Comparison of ENCODE assay signal across 15 cellular contexts in genomic region chr3:42895332-42895868, GRCh38. TPM values are rescaled to one million over a fixed set of nuclear protein-coding genes. Genes with fewer than 3 reads are reported as not detected.
DNase-seq lines count a peak whose midpoint lies in the region; ATAC-seq, FAIRE-seq and TF ChIP-seq lines count a peak whose summit lies in the region.
"Had no signal": no experiment of that assay in that cellular context is flagged by ENCODE, and none has a peak within 500 bp of the region (broad histone marks: within the 10 kb centered on the region; RNA-seq: fewer than 3 reads in every experiment).

No MANE protein-coding gene starts in this region.

- TF ChIP-seq POLR2A in H1 (IDR thresholded peaks at IDR 0.05; ENCODE audit: control extremely low read depth in 1 of 2, low read depth in 2 of 2, low read length in 2 of 2) = no peak

- peak overlapping the region; percentile 24; the same call in 1 of the 2 replicates for H3K18ac ChIP-seq in H1 (ENCODE audit: extremely low read depth, low read length)

- DNase-seq in activated CD4-positive, alpha-beta memory T cell treated with anti-CD3 and anti-CD28 coated beads, Interleukin-2, amount 10 ng/mL, durations not matched to agents 7 days and 5 days = no peak
- DNase-seq in activated CD4-positive, alpha-beta memory T cell treated with anti-CD3 and anti-CD28 coated beads for 36 hours = no peak
- DNase-seq in NCI-H69 (lab: John Stamatoyannopoulos, UW) = peak; percentile 8
- no peak for DNase-seq in H1 (ENCODE audit: low read depth in 1 of 2, low spot score in 2 of 2)
- DNase-seq in GM13977 (ENCODE audit: low spot score) = no peak
- no peak for DNase-seq in GM20000 (ENCODE audit: low spot score)
- DNase-seq in Right ventricle myocardium superior = no peak
- no peak for DNase-seq in SIG-M5 treated with dmso at 0.1 percent for 504 hours (lab: John Stamatoyannopoulos, UW; ENCODE audit: unreplicated experiment)
- DNase-seq: C1 segment of cervical spinal cord, HFFc6, NCI-H1694 treated with DMSO at 0.1 percent for 48 hours had no signal

- H3K4me1 ChIP-seq in H1 (replicated peaks in 1 of 4; ENCODE audit: control insufficient read depth in 3 of 4, insufficient read depth in 4 of 4, low read length in 3 of 4) = peaks cover 0 to 10% (median 5%) of the 10 kb centered on the region in 4 experiments; a peak in 5 of 7 replicates

- no peak overlapping the region for H3K4me3 Mint-ChIP-seq in activated CD4-positive, alpha-beta memory T cell treated with anti-CD3 and anti-CD28 coated beads, Interleukin-2, amount 10 ng/mL, durations not matched to agents 7 days and 5 days
- no peak overlapping the region for H3K4me3 Mint-ChIP-seq in activated CD4-positive, alpha-beta memory T cell treated with anti-CD3 and anti-CD28 coated beads for 36 hours
- H3K4me3 Mint-ChIP-seq: HFFc6 had no signal

- no peaks in the 10 kb centered on the region for H3K9me3 ChIP-seq in H1 (ENCODE audit: insufficient read depth in 2 of 2, low read depth in 1 of 2, low read length in 1 of 2)

- H3K9me3 Mint-ChIP-seq in activated CD4-positive, alpha-beta memory T cell treated with anti-CD3 and anti-CD28 coated beads, Interleukin-2, amount 10 ng/mL, durations not matched to agents 7 days and 5 days = peaks cover 14% of the 10 kb centered on the region
- H3K9me3 Mint-ChIP-seq in activated CD4-positive, alpha-beta memory T cell treated with anti-CD3 and anti-CD28 coated beads for 36 hours = no peaks in the 10 kb centered on the region
- H3K9me3 Mint-ChIP-seq: HFFc6 had no signal

- CTCF ChIA-PET in activated CD4-positive, alpha-beta memory T cell treated with anti-CD3 and anti-CD28 coated beads, Interleukin-2, amount 10 ng/mL, durations not matched to agents 7 days and 5 days (lab: Charles Lee) = no interaction called here
- CTCF ChIA-PET in activated CD4-positive, alpha-beta memory T cell treated with anti-CD3 and anti-CD28 coated beads for 36 hours (lab: Charles Lee) = no interaction called here
- CTCF ChIA-PET in H1 (lab: Charles Lee; ENCODE audit: partially characterized antibody) = no interaction called here

- H3K56ac ChIP-seq in H1 (replicated peaks; ENCODE audit: insufficient read length, low read depth, low read length) = no peak overlapping the region

- H3K23ac ChIP-seq in H1 (ENCODE audit: insufficient read length) = no peak overlapping the region

- POLR2A ChIA-PET in activated CD4-positive, alpha-beta memory T cell treated with anti-CD3 and anti-CD28 coated beads, Interleukin-2, amount 10 ng/mL, durations not matched to agents 7 days and 5 days (lab: Charles Lee) = no interaction called here
- POLR2A ChIA-PET in activated CD4-positive, alpha-beta memory T cell treated with anti-CD3 and anti-CD28 coated beads for 36 hours (lab: Charles Lee) = no interaction called here
- POLR2A ChIA-PET in H1 (lab: Charles Lee; ENCODE audit: partially characterized antibody) = no interaction called here

- no peak for TF ChIP-seq RAD21 in H1 (IDR thresholded peaks at IDR 0.05 in 1 of 2, conservative IDR thresholded peaks at IDR 0.05 in 1 of 2; ENCODE audit: low read depth in 2 of 2, low read length in 2 of 2)

- no peak overlapping the region for H2AFZ ChIP-seq in H1 (ENCODE audit: low read length)

- H4K20me1 ChIP-seq in H1 (replicated peaks in 1 of 2; ENCODE audit: control insufficient read depth in 1 of 2, insufficient read depth in 2 of 2, low read length in 2 of 2) = no peaks in the 10 kb centered on the region

- TF ChIP-seq CTCF in H1 (IDR thresholded peaks at IDR 0.05; ENCODE audit: control extremely low read depth in 1 of 3, insufficient read depth in 1 of 3, low read depth in 1 of 3, low read length in 3 of 3) = no peak
- no peak for TF ChIP-seq CTCF in GM13977 (IDR thresholded peaks at IDR 0.05; ENCODE audit: extremely low read depth, insufficient read depth, missing control alignments)
- no peak for TF ChIP-seq CTCF in GM20000 (IDR thresholded peaks at IDR 0.05; ENCODE audit: extremely low read depth, missing control alignments)

- no peak overlapping the region for H2BK5ac ChIP-seq in H1 (ENCODE audit: low read depth, low read length)

- H3K27me3 Mint-ChIP-seq in activated CD4-positive, alpha-beta memory T cell treated with anti-CD3 and anti-CD28 coated beads, Interleukin-2, amount 10 ng/mL, durations not matched to agents 7 days and 5 days = peaks cover 3% of the 10 kb centered on the region
- peaks cover 1% of the 10 kb centered on the region for H3K27me3 Mint-ChIP-seq in activated CD4-positive, alpha-beta memory T cell treated with anti-CD3 and anti-CD28 coated beads for 36 hours

- H3K4ac ChIP-seq in H1 (replicated peaks; ENCODE audit: insufficient read length, low read depth, low read length) = no peak overlapping the region

- no peaks in the 10 kb centered on the region for H3K36me3 Mint-ChIP-seq in activated CD4-positive, alpha-beta memory T cell treated with anti-CD3 and anti-CD28 coated beads, Interleukin-2, amount 10 ng/mL, durations not matched to agents 7 days and 5 days (ENCODE audit: low read depth)
- H3K36me3 Mint-ChIP-seq in activated CD4-positive, alpha-beta memory T cell treated with anti-CD3 and anti-CD28 coated beads for 36 hours = no peaks in the 10 kb centered on the region

- no peak overlapping the region for H3K27ac ChIP-seq in H1 (ENCODE audit: low read depth, low read length)

- peak overlapping the region; percentile 8 for H3K27ac Mint-ChIP-seq in activated CD4-positive, alpha-beta memory T cell treated with anti-CD3 and anti-CD28 coated beads, Interleukin-2, amount 10 ng/mL, durations not matched to agents 7 days and 5 days
- no peak overlapping the region for H3K27ac Mint-ChIP-seq in activated CD4-positive, alpha-beta memory T cell treated with anti-CD3 and anti-CD28 coated beads for 36 hours
- H3K27ac Mint-ChIP-seq: HFFc6 had no signal

- no peaks in the 10 kb centered on the region for H3K36me3 ChIP-seq in H1 (ENCODE audit: control insufficient read depth in 2 of 4, insufficient read depth in 4 of 4, low read length in 3 of 4)

- intact Hi-C loops in activated CD4-positive, alpha-beta memory T cell treated with anti-CD3 and anti-CD28 coated beads for 36 hours (cut with micrococcal nuclease) = no loop called here
- intact Hi-C loops in Right ventricle myocardium superior (cut with DNase I) = no loop called here

- H3K14ac ChIP-seq in H1 (ENCODE audit: insufficient read length) = no peak overlapping the region

- in situ Hi-C loops in GM13977 (cut with MboI; ENCODE audit: low pct_unique_long_range_greater_than_20kb, low sequenced_read_pairs, unreplicated experiment) = no loop called here

- H2BK12ac ChIP-seq in H1 (ENCODE audit: low read depth, low read length) = no peak overlapping the region

- H4K8ac ChIP-seq in H1 (ENCODE audit: extremely low read depth, insufficient read depth, low read length) = no peak overlapping the region

- H2AK5ac ChIP-seq in H1 (ENCODE audit: low read depth, low read length) = no peak overlapping the region

- no peak overlapping the region for H3K4me3 ChIP-seq in H1 (ENCODE audit: extremely low read depth in 1 of 4, insufficient read depth in 2 of 4, low read depth in 3 of 4, low read length in 4 of 4)

- no peak for TF ChIP-seq EP300 in H1 (IDR thresholded peaks at IDR 0.05; ENCODE audit: borderline replicate concordance in 1 of 2, low read depth in 2 of 2, low read length in 2 of 2)

- ATAC-seq in Right ventricle myocardium superior (ENCODE audit: poor library complexity) = no peak
- ATAC-seq: Right ventricle myocardium inferior had no signal

- no peaks in the 10 kb centered on the region for H3K27me3 ChIP-seq in H1 (replicated peaks in 1 of 4; ENCODE audit: control insufficient read depth in 3 of 4, extremely low read depth in 1 of 4, insufficient read depth in 3 of 4, low read length in 3 of 4)

- no peaks in the 10 kb centered on the region for H3K79me1 ChIP-seq in H1 (ENCODE audit: low read depth, low read length)

- H3K9ac ChIP-seq in H1 (replicated peaks in 1 of 4; ENCODE audit: extremely low read depth in 1 of 4, low read depth in 3 of 4, low read length in 3 of 4) = no peak overlapping the region

- no peak overlapping the region for H3K4me2 ChIP-seq in H1 (ENCODE audit: insufficient read depth in 1 of 2, low read depth in 2 of 2, low read length in 2 of 2)

- no peak overlapping the region for H2BK120ac ChIP-seq in H1 (replicated peaks; ENCODE audit: low read depth, low read length)

- H3K4me1 Mint-ChIP-seq in activated CD4-positive, alpha-beta memory T cell treated with anti-CD3 and anti-CD28 coated beads, Interleukin-2, amount 10 ng/mL, durations not matched to agents 7 days and 5 days = peaks cover 31% of the 10 kb centered on the region
- H3K4me1 Mint-ChIP-seq in activated CD4-positive, alpha-beta memory T cell treated with anti-CD3 and anti-CD28 coated beads for 36 hours (ENCODE audit: low read depth) = no peaks in the 10 kb centered on the region

- no peak overlapping the region for H2BK20ac ChIP-seq in H1 (ENCODE audit: low read length)

- H3K23me2 ChIP-seq in H1 (ENCODE audit: low read depth, low read length) = no peaks in the 10 kb centered on the region

- no peaks in the 10 kb centered on the region for H3K79me2 ChIP-seq in H1 (ENCODE audit: control insufficient read depth in 1 of 2, insufficient read depth in 2 of 2, low read length in 2 of 2)

- no peak overlapping the region for H2BK15ac ChIP-seq in H1 (ENCODE audit: low read length)

- no peak overlapping the region for H4K91ac ChIP-seq in H1 (replicated peaks; ENCODE audit: insufficient read length, low read length)

- no peak overlapping the region for H4K5ac ChIP-seq in H1 (ENCODE audit: insufficient read length, low read depth, low read length)

- no peak for FAIRE-seq in H1 (lab: Jason Lieb, UNC)
- FAIRE-seq: A204.1, GM18507, HTR-8/SVneo had no signal

RNA-seq across cellular contexts. Expression of gene ZNF662, which starts 10.5 kb away (rescaled TPM):
- total RNA-seq in activated CD4-positive, alpha-beta memory T cell treated with anti-CD3 and anti-CD28 coated beads, Interleukin-2, amount 10 ng/mL, durations not matched to agents 7 days and 5 days = under 1 TPM; 0.10 to 0.40 TPM
- under 1 TPM; 0.39 to 0.64 TPM for total RNA-seq in activated CD4-positive, alpha-beta memory T cell treated with anti-CD3 and anti-CD28 coated beads for 36 hours
- not detected in 2 replicates for total RNA-seq in H1 (2021; fragmentation: NEBNext Ultra II Directional; extraction: Animal tissue kit (Norgen Biotek cat#: 25700))
- polyA plus RNA-seq in H1 (2011; rRNA removed) = 0.03 TPM in 1 of 2 replicates, not detected in the other
- polyA plus RNA-seq in H1 (2011; cell fraction: cytosol; rRNA removed) = 0.12 TPM
- polyA plus RNA-seq in H1 (2011; cell fraction: nucleus; rRNA removed) = 0.09 TPM
- polyA plus RNA-seq in H1 (2012, experiment 1 of 2) = 0.05 to 0.24 TPM in 2 of 4 replicates, not detected in the others
- not detected for polyA plus RNA-seq in H1 (2012, experiment 2 of 2)
- 0.34 TPM for polyA plus RNA-seq in H1 (2013, experiment 1 of 2)
- 0.11 TPM for polyA plus RNA-seq in H1 (2013, experiment 2 of 2)
- 0.12 TPM in 1 of 2 replicates, not detected in the other for polyA minus RNA-seq in H1 (2011; rRNA and poly(A)+ RNA removed)
- polyA minus RNA-seq in H1 (2011; cell fraction: cytosol; rRNA and poly(A)+ RNA removed) = not detected
- polyA minus RNA-seq in H1 (2011; cell fraction: nucleus; rRNA and poly(A)+ RNA removed) = not detected
- total RNA-seq in Right ventricle myocardium superior = 3.3 TPM

RNA-seq across cellular contexts. Expression of gene CYP8B1, which starts 19.7 kb away (rescaled TPM):
- not detected for total RNA-seq in activated CD4-positive, alpha-beta memory T cell treated with anti-CD3 and anti-CD28 coated beads, Interleukin-2, amount 10 ng/mL, durations not matched to agents 7 days and 5 days
- not detected for total RNA-seq in activated CD4-positive, alpha-beta memory T cell treated with anti-CD3 and anti-CD28 coated beads for 36 hours
- total RNA-seq in H1 (2021; fragmentation: NEBNext Ultra II Directional; extraction: Animal tissue kit (Norgen Biotek cat#: 25700)) = not detected in 2 replicates
- not detected in 2 replicates for polyA plus RNA-seq in H1 (2011; rRNA removed)
- polyA plus RNA-seq in H1 (2011; cell fraction: cytosol; rRNA removed) = not detected
- polyA plus RNA-seq in H1 (2011; cell fraction: nucleus; rRNA removed) = not detected
- polyA plus RNA-seq in H1 (2012, experiment 1 of 2) = not detected in 4 replicates
- polyA plus RNA-seq in H1 (2012, experiment 2 of 2) = not detected
- not detected for polyA plus RNA-seq in H1 (2013, experiment 1 of 2)
- polyA plus RNA-seq in H1 (2013, experiment 2 of 2) = not detected
- polyA minus RNA-seq in H1 (2011; rRNA and poly(A)+ RNA removed) = not detected in 2 replicates
- polyA minus RNA-seq in H1 (2011; cell fraction: cytosol; rRNA and poly(A)+ RNA removed) = not detected
- not detected for polyA minus RNA-seq in H1 (2011; cell fraction: nucleus; rRNA and poly(A)+ RNA removed)
- total RNA-seq in Right ventricle myocardium superior = not detected
- total RNA-seq: HFFc6, Right ventricle myocardium inferior had no signal
